ENCODE assay signal across 19 cellular contexts in the genomic region with DNA sequence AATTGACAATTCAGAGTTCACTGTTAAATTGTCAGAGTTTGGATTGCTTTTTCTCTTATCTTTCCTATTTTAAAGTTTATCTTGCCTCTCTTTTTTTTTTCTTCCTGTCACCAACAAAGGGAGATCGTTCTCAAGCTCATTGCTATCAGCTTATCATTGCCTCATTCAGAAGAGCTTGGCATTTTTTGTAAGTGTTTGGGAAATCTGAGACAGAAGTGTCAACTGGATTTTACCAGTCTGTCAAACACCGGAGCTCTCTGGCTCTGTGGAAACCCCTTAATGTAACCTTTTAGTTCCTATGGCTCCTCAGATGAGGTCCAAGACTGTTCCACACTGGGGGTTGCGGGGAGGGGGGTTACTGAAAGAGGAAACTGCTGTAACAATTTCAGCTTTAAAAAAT.
"Had no signal": no experiment of that assay in that cellular context is flagged by ENCODE, and none has a peak within 500 bp of the region (broad histone marks: within the 10 kb centered on the region; RNA-seq: fewer than 3 reads in every experiment).

No MANE protein-coding gene starts in this region.

- H3K4me1 ChIP-seq: left ventricle myocardium inferior, right atrium auricular region, suprapubic skin, thyroid gland, upper lobe of left lung, uterus had no signal

- H3K9me3 ChIP-seq: esophagus squamous epithelium, left ventricle myocardium inferior, right atrium auricular region, suprapubic skin, thyroid gland, upper lobe of left lung, uterus had no signal

- H3K27ac ChIP-seq: esophagus squamous epithelium, foreskin keratinocyte, left ventricle myocardium inferior, right atrium auricular region, suprapubic skin, thyroid gland, upper lobe of left lung, uterus had no signal

- DNase-seq: effector memory CD8-positive, alpha-beta T cell; esophagus squamous epithelium; foreskin keratinocyte; kidney; left cardiac atrium; left ventricle myocardium inferior; mesenchymal stem cell; naive thymus-derived CD4-positive, alpha-beta T cell; nephron progenitor cell; posterior cingulate gyrus; stimulated activated CD4-positive, alpha-beta T cell treated with anti-CD3 and anti-CD28 coated beads, Interleukin-2, amount 100 ng/mL, for 48 hours; stimulated activated naive CD8-positive, alpha-beta T cell treated with anti-CD3 and anti-CD28 coated beads, Interleukin-15, Interleukin-2, amounts not matched to agents 100 U/mL and 50 U/mL, for 24 hours; thyroid gland; upper lobe of left lung; uterus had no signal

- H3K4me3 ChIP-seq: esophagus squamous epithelium, left ventricle myocardium inferior, lung, right atrium auricular region, smooth muscle cell, suprapubic skin, thyroid gland, upper lobe of left lung, uterus had no signal

- H3K36me3 ChIP-seq: esophagus squamous epithelium, left ventricle myocardium inferior, right atrium auricular region, suprapubic skin, thyroid gland, upper lobe of left lung, uterus had no signal

- H3K27me3 ChIP-seq: foreskin keratinocyte, right atrium auricular region, thyroid gland, upper lobe of left lung had no signal
